1 cellular context compared by ENCODE assay signal in the genomic region with DNA sequence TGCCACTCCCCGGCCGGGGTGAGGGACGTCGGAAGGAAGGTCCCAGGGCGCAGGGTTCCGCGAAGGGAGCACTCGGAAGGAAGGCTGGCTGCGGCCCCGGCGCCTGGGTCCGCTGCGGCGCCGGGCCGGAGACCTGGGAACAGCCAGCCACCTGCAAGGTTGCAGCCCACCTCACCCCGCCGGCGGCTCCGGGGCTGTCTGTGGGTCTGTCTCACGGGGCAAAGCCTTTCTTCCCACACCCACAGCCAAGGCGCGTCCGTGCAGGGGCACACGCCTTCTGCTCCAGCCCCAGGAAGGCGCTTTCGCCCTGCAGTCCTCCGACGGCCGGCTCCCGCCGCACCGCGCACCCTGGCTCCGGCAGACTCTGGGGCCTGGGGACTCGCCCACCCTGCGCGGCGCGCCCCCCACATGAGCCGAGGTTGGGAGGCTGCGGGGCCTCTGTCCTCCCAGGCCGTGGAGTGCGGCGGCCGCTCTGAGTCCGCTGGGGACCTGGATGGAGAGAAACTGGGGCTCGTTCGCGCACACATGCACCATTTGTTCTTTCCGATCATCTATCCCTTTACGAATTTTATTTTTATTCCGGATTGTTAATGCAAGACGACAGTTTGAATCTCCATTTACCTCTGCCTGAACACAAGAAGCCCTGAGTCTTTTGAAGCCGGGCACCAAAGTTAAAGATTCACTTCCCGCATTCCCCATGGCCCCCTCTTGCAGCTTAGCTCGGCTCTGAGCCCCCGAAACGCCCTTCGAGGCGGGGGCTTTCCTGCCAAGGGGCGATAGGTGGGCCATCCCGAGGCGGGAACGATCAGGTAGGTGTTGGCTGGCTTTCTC.
TF ChIP-seq lines count a peak whose summit lies in the region.

No MANE protein-coding gene starts in this region.

TF ChIP-seq in H1, 55 proteins besides CTCF, POLR2A, EP300 and RAD21:
- TF ChIP-seq CBX8 (IDR thresholded peaks at IDR 0.05; ENCODE audit: borderline replicate concordance, low read depth, low read length), result 0 out of 2 replicates have a peak, but pooled peaks have one; percentile 75
- TF ChIP-seq RNF2 (IDR thresholded peaks at IDR 0.05; ENCODE audit: borderline replicate concordance, low read depth, low read length, missing control alignments, poor library complexity, severe bottlenecking), result peak; percentile 92
- TF ChIP-seq SUZ12 (IDR thresholded peaks at IDR 0.05; ENCODE audit: low read length), result peak; percentile 96
- no peak for TF ChIP-seq KDM4A (IDR thresholded peaks at IDR 0.05; ENCODE audit: low read depth, low read length, severe bottlenecking)
- TF ChIP-seq, protein P1, sequence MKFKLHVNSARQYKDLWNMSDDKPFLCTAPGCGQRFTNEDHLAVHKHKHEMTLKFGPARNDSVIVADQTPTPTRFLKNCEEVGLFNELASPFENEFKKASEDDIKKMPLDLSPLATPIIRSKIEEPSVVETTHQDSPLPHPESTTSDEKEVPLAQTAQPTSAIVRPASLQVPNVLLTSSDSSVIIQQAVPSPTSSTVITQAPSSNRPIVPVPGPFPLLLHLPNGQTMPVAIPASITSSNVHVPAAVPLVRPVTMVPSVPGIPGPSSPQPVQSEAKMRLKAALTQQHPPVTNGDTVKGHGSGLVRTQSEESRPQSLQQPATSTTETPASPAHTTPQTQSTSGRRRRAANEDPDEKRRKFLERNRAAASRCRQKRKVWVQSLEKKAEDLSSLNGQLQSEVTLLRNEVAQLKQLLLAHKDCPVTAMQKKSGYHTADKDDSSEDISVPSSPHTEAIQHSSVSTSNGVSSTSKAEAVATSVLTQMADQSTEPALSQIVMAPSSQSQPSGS (IDR thresholded peaks at IDR 0.05; ENCODE audit: low read length), result no peak
- TF ChIP-seq EGR1 (IDR thresholded peaks at IDR 0.05; ENCODE audit: borderline replicate concordance, low read depth, low read length), result no peak
- TF ChIP-seq SP2 (IDR thresholded peaks at IDR 0.05; ENCODE audit: low read length), result no peak
- TF ChIP-seq CREB1 (IDR thresholded peaks at IDR 0.05), result no peak
- peak; percentile 98 for TF ChIP-seq EZH2 (IDR thresholded peaks at IDR 0.05; ENCODE audit: low read depth, low read length, severe bottlenecking)
